25 cellular contexts compared by ENCODE assay signal in the genomic region with DNA sequence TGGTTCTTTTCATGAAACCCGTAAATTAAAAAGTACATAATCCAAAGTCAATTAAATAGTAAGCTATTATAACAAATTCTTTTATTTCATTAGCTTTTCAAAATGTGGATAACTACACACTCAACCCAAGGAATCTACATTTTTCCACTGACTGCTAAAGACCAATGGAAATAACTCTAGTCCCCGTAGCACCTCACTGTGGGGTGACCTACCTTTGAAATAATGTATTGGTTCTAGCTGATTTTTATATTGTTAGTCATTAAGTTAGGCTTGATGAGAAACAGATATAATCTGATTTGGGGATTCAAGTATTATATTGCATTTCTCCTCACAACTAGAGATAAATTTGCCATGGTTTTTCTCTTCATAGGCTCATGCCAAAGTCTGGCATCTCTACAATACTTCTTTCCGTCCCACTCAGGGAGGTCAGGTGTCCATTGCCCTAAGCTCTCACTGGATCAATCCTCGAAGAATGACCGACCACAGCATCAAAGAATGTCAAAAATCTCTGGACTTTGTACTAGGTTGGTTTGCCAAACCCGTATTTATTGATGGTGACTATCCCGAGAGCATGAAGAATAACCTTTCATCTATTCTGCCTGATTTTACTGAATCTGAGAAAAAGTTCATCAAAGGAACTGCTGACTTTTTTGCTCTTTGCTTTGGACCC. TPM values are rescaled to one million over a fixed set of nuclear protein-coding genes. Genes with fewer than 3 reads are reported as not detected.
DNase-seq lines count a peak whose midpoint lies in the region; ATAC-seq and TF ChIP-seq lines count a peak whose summit lies in the region.
"Had no signal": no experiment of that assay in that cellular context is flagged by ENCODE, and none has a peak within 500 bp of the region (broad histone marks: within the 10 kb centered on the region; RNA-seq: fewer than 3 reads in every experiment).

No MANE protein-coding gene starts in this region.

- no peaks in the 10 kb centered on the region for H3K27me3 ChIP-seq in GM23248 (replicated peaks; ENCODE audit: insufficient read depth)
- peaks cover 0 to 4% (median 0%) of the 10 kb centered on the region in 4 donors for H3K27me3 ChIP-seq in liver (ENCODE audit: control insufficient read depth in 4 of 4, insufficient read depth in 4 of 4, low read length in 3 of 4)
- H3K27me3 ChIP-seq in smooth muscle cell (ENCODE audit: low read depth), result no peaks in the 10 kb centered on the region
- H3K27me3 ChIP-seq: heart left ventricle, left lung, neutrophil, tibial artery had no signal

- no peak overlapping the region for H3K4me3 Mint-ChIP-seq in activated CD4-positive, alpha-beta T cell treated with anti-CD3 and anti-CD28 coated beads, Interleukin-2, amount 10 ng/mL, durations not matched to agents 7 days and 5 days
- H3K4me3 Mint-ChIP-seq: activated CD8-positive, alpha-beta T cell treated with anti-CD3 and anti-CD28 coated beads for 36 hours; H9; stimulated activated memory B cell treated with anti-CD40 and anti-IgM and Interleukin-4, amounts not matched to agents 10 μg/mL and 1 μg/mL and 100 μg/mL, for 72 hours; T-helper 2 cell treated with Interferon-gamma antibody and Interleukin-4, amounts not matched to agents 5 μg/mL and 100 μg/mL, for 36 hours had no signal

- peaks cover 33% of the 10 kb centered on the region for H3K4me1 ChIP-seq in GM23248 (ENCODE audit: insufficient read depth)
- H3K4me1 ChIP-seq in liver (ENCODE audit: control insufficient read depth in 4 of 4, insufficient read depth in 4 of 4, low read length in 3 of 4), result peaks cover 0 to 3% (median 0%) of the 10 kb centered on the region in 4 donors
- no peaks in the 10 kb centered on the region for H3K4me1 ChIP-seq in smooth muscle cell (ENCODE audit: low read depth)
- H3K4me1 ChIP-seq: left lung, tibial artery had no signal

- TF ChIP-seq CTCF in liver (IDR thresholded peaks at IDR 0.05; ENCODE audit: low read depth, low read length, missing input control), result no peak
- TF ChIP-seq CTCF in smooth muscle cell (IDR thresholded peaks at IDR 0.05; ENCODE audit: borderline replicate concordance, insufficient read depth, poor library complexity, severe bottlenecking), result no peak

- no peaks in the 10 kb centered on the region for H3K79me2 ChIP-seq in GM23248 (ENCODE audit: insufficient read depth)
- no peaks in the 10 kb centered on the region for H3K79me2 ChIP-seq in smooth muscle cell (ENCODE audit: low read depth)

- in situ Hi-C loops in GM23248 (cut with MboI), result no loop called here

- H3F3A ChIP-seq in GM23248 (ENCODE audit: insufficient read depth) (peaks cover 24% of the 10 kb centered on the region), smooth muscle cell (ENCODE audit: low read depth) (no peaks in the 10 kb centered on the region)

- ATAC-seq in GM18867 (IDR thresholded peaks at IDR 0.05; ENCODE audit: unreplicated experiment), result no peak
- ATAC-seq: activated CD8-positive, alpha-beta T cell treated with anti-CD3 and anti-CD28 coated beads for 36 hours; heart left ventricle; left lung; Panc1; stimulated activated memory B cell treated with anti-CD40 and anti-IgM and Interleukin-4, amounts not matched to agents 10 μg/mL and 1 μg/mL and 100 μg/mL, for 72 hours had no signal

- peak overlapping the region; percentile 42; the same call in 1 of the 2 replicates for H3K4me3 ChIP-seq in GM23248
- H3K4me3 ChIP-seq in liver (ENCODE audit: low read depth in 1 of 3, low read length in 3 of 3), result no peak overlapping the region
- no peak overlapping the region for H3K4me3 ChIP-seq in smooth muscle cell
- H3K4me3 ChIP-seq: left lung, tibial artery had no signal

- no peak for TF ChIP-seq RAD21 in liver (IDR thresholded peaks at IDR 0.05)

- H3K4me2 ChIP-seq in GM23248 (ENCODE audit: unreplicated experiment), result peak overlapping the region; percentile 81
- peak overlapping the region; percentile 15 for H3K4me2 ChIP-seq in smooth muscle cell

- no peaks in the 10 kb centered on the region for H3K36me3 Mint-ChIP-seq in activated CD4-positive, alpha-beta T cell treated with anti-CD3 and anti-CD28 coated beads, Interleukin-2, amount 10 ng/mL, durations not matched to agents 7 days and 5 days (ENCODE audit: low read depth)
- H3K36me3 Mint-ChIP-seq: stimulated activated memory B cell treated with anti-CD40 and anti-IgM and Interleukin-4, amounts not matched to agents 10 μg/mL and 1 μg/mL and 100 μg/mL, for 72 hours had no signal

- POLR2A ChIA-PET in activated CD4-positive, alpha-beta T cell treated with anti-CD3 and anti-CD28 coated beads, Interleukin-2, amount 10 ng/mL, durations not matched to agents 7 days and 5 days (lab: Charles Lee), result no interaction called here

- H3K4me1 Mint-ChIP-seq in activated CD4-positive, alpha-beta T cell treated with anti-CD3 and anti-CD28 coated beads, Interleukin-2, amount 10 ng/mL, durations not matched to agents 7 days and 5 days, result no peaks in the 10 kb centered on the region
- H3K4me1 Mint-ChIP-seq: stimulated activated memory B cell treated with anti-CD40 and anti-IgM and Interleukin-4, amounts not matched to agents 10 μg/mL and 1 μg/mL and 100 μg/mL, for 72 hours had no signal

- H3K9me2 ChIP-seq in GM23248 (ENCODE audit: insufficient read depth), result no peaks in the 10 kb centered on the region

- H2AFZ ChIP-seq in GM23248 (no peak overlapping the region), smooth muscle cell (ENCODE audit: low read depth) (no peak overlapping the region)

- H3K27ac Mint-ChIP-seq in activated CD4-positive, alpha-beta T cell treated with anti-CD3 and anti-CD28 coated beads, Interleukin-2, amount 10 ng/mL, durations not matched to agents 7 days and 5 days, result no peak overlapping the region
- H3K27ac Mint-ChIP-seq: activated CD8-positive, alpha-beta T cell treated with anti-CD3 and anti-CD28 coated beads for 36 hours; H9; stimulated activated memory B cell treated with anti-CD40 and anti-IgM and Interleukin-4, amounts not matched to agents 10 μg/mL and 1 μg/mL and 100 μg/mL, for 72 hours; T-helper 2 cell treated with Interferon-gamma antibody and Interleukin-4, amounts not matched to agents 5 μg/mL and 100 μg/mL, for 36 hours had no signal

- CTCF ChIA-PET in activated CD4-positive, alpha-beta T cell treated with anti-CD3 and anti-CD28 coated beads, Interleukin-2, amount 10 ng/mL, durations not matched to agents 7 days and 5 days (lab: Charles Lee), result no interaction called here

- 54% methylated on average over 7 of the region's 7 CpGs for WGBS in GM23248 (ENCODE audit: low coverage in 1 of 2, low lambda C conversion rate in 2 of 2, missing lambda C conversion rate in 2 of 2), 2 experiments
- 50% methylated on average over 7 of the region's 7 CpGs for WGBS in liver
- WGBS in smooth muscle cell (ENCODE audit: low lambda C conversion rate), result 91% methylated on average over 7 of the region's 7 CpGs

- H3K9ac ChIP-seq in GM23248 (no peak overlapping the region), liver (ENCODE audit: low read depth in 1 of 2, low read length in 2 of 2) (no peak overlapping the region), smooth muscle cell (ENCODE audit: low read depth) (no peak overlapping the region)

- DNase-seq in GM23248 (peak; percentile 52), astrocyte of the hippocampus (ENCODE audit: low read depth, low spot score) (peak; percentile 66), smooth muscle cell (lab: John Stamatoyannopoulos, UW; ENCODE audit: unreplicated experiment) (no peak), Ammon's horn (ENCODE audit: low spot score) (no peak), NCI-H1694 treated with DMSO at 0.1 percent for 48 hours (lab: John Stamatoyannopoulos, UW) (no peak)
- no peak for DNase-seq in activated CD4-positive, alpha-beta T cell treated with anti-CD3 and anti-CD28 coated beads, Interleukin-2, amount 10 ng/mL, durations not matched to agents 7 days and 5 days
- DNase-seq: activated CD8-positive, alpha-beta T cell treated with anti-CD3 and anti-CD28 coated beads for 36 hours; activated naive CD4-positive, alpha-beta T cell; AML-193; amygdala; DMS79; H9; heart left ventricle; left lung; NCI-H2107; NK-92 treated with Interleukin-12 subunit alpha and Interleukin-12 subunit beta, amount 100 ng/mL, for 24 hours; stimulated activated CD4-positive, alpha-beta T cell treated with anti-CD3 and anti-CD28 coated beads, Interleukin-1b, Interleukin-23, amount 100 ng/mL, for 48 hours; tibial artery had no signal

- H3K27me3 Mint-ChIP-seq in activated CD4-positive, alpha-beta T cell treated with anti-CD3 and anti-CD28 coated beads, Interleukin-2, amount 10 ng/mL, durations not matched to agents 7 days and 5 days, result peaks cover 5% of the 10 kb centered on the region

- H3K36me3 ChIP-seq in GM23248 (ENCODE audit: low read depth) (no peaks in the 10 kb centered on the region), liver (ENCODE audit: control insufficient read depth in 4 of 4, insufficient read depth in 3 of 4, low read depth in 1 of 4, low read length in 3 of 4) (no peaks in the 10 kb centered on the region), smooth muscle cell (ENCODE audit: low read depth) (no peaks in the 10 kb centered on the region)
- H3K36me3 ChIP-seq: left lung, neutrophil, tibial artery had no signal

- no peaks in the 10 kb centered on the region for H3K9me3 Mint-ChIP-seq in activated CD4-positive, alpha-beta T cell treated with anti-CD3 and anti-CD28 coated beads, Interleukin-2, amount 10 ng/mL, durations not matched to agents 7 days and 5 days
- H3K9me3 Mint-ChIP-seq: activated CD8-positive, alpha-beta T cell treated with anti-CD3 and anti-CD28 coated beads for 36 hours; H9; stimulated activated memory B cell treated with anti-CD40 and anti-IgM and Interleukin-4, amounts not matched to agents 10 μg/mL and 1 μg/mL and 100 μg/mL, for 72 hours; T-helper 2 cell treated with Interferon-gamma antibody and Interleukin-4, amounts not matched to agents 5 μg/mL and 100 μg/mL, for 36 hours had no signal

- H3K27ac ChIP-seq in GM23248 (peak overlapping the region; percentile 64), liver (ENCODE audit: low read depth in 1 of 2, low read length in 2 of 2) (no peak overlapping the region), smooth muscle cell (ENCODE audit: low read depth) (no peak overlapping the region)
- H3K27ac ChIP-seq: neutrophil had no signal

- H4K20me1 ChIP-seq in GM23248 (ENCODE audit: insufficient read depth) (no peaks in the 10 kb centered on the region), smooth muscle cell (ENCODE audit: low read depth) (no peaks in the 10 kb centered on the region)

- H3K9me3 ChIP-seq in GM23248 (ENCODE audit: low read depth) (no peaks in the 10 kb centered on the region), liver (ENCODE audit: control insufficient read depth in 4 of 4, low read length in 3 of 4) (peaks cover 0 to 4% (median 0%) of the 10 kb centered on the region in 4 donors), smooth muscle cell (replicated peaks; ENCODE audit: low read depth) (no peaks in the 10 kb centered on the region)
- H3K9me3 ChIP-seq: heart left ventricle, left lung, neutrophil, tibial artery had no signal

RNA-seq across cellular contexts. Expression of gene KL, which starts 37.3 kb away (rescaled TPM):
- 0.22 and 0.25 TPM in 2 replicates for total RNA-seq in GM23248 (2014; rRNA removed; shearing (Covaris generic))
- 0.04 TPM in 1 of 2 replicates, not detected in the other for polyA plus RNA-seq in GM23248 (2016; fragmentation: Nextera tagmentation; extraction: Ambion mirVana)
- total RNA-seq in liver, result under 1 TPM; 0.37 to 0.92 TPM
- under 1 TPM; 0.13 to 0.18 TPM for polyA plus RNA-seq in liver
- 0.49 and 2.2 TPM in 2 replicates for total RNA-seq in smooth muscle cell
- 0.14 TPM in 1 of 2 replicates, not detected in the other for polyA plus RNA-seq in smooth muscle cell
- total RNA-seq in activated CD4-positive, alpha-beta T cell treated with anti-CD3 and anti-CD28 coated beads, Interleukin-2, amount 10 ng/mL, durations not matched to agents 7 days and 5 days, result under 1 TPM; 0.25 to 0.27 TPM
- total RNA-seq: H9, LHCN-M2 had no signal

Comparison
In these comparisons a context has a peak if more than half of its experiments do, and no peak if none do; other contexts are left out.
1. DNase-seq: peak in GM23248 (single experiment) and astrocyte of the hippocampus (single experiment); none in smooth muscle cell (single experiment), activated CD4-positive, alpha-beta T cell treated with anti-CD3 and anti-CD28 coated beads, Interleukin-2, amount 10 ng/mL, durations not matched to agents 7 days and 5 days (single experiment), Ammon's horn (single experiment) and NCI-H1694 treated with DMSO at 0.1 percent for 48 hours (single experiment).